In genomic region chr9:87657190-87657589, GRCh38 we compare ENCODE assay signal across 17 cellular contexts.
DNase-seq lines count a peak whose midpoint lies in the region; ATAC-seq and TF ChIP-seq lines count a peak whose summit lies in the region.
"Had no signal": no experiment of that assay in that cellular context is flagged by ENCODE, and none has a peak within 500 bp of the region (broad histone marks: within the 10 kb centered on the region; RNA-seq: fewer than 3 reads in every experiment).

No MANE protein-coding gene starts in this region.

- H3K27me3 ChIP-seq in A673 (replicated peaks; ENCODE audit: insufficient read depth, low read depth, low read length, poor library complexity) = no peaks in the 10 kb centered on the region
- H3K27me3 ChIP-seq: colonic mucosa, ovary had no signal

- CTCF ChIA-PET in A673 (lab: Charles Lee) = interaction anchor here (1.4 kb wide), 1 partner anchor 319 kb away, joined by 3 read pairs; no protein-coding TSS in a partner anchor
- CTCF ChIA-PET in WTC11 (lab: Charles Lee) = interaction anchor here (1.3 kb wide), 1 partner anchor 320 kb away, joined by 3 read pairs; no protein-coding TSS in a partner anchor

- TF ChIP-seq CTCF in A673 (conservative IDR thresholded peaks at IDR 0.05; ENCODE audit: low read depth, low read length) (no peak), WTC11 (IDR thresholded peaks at IDR 0.05) (no peak)

- H3K36me3 ChIP-seq in A673 (ENCODE audit: insufficient read depth, low read length, poor library complexity, severe bottlenecking) = peaks cover 92% of the 10 kb centered on the region
- H3K36me3 ChIP-seq: colonic mucosa, ovary had no signal

- no peaks in the 10 kb centered on the region for H3K9me3 ChIP-seq in A673 (ENCODE audit: low read depth, low read length, poor library complexity, severe bottlenecking)
- H3K9me3 ChIP-seq: colonic mucosa, ovary had no signal

- ATAC-seq in WTC11 = no peak
- ATAC-seq in left ventricle myocardium superior = peak; percentile 46
- no peak for ATAC-seq in HG03097 (IDR thresholded peaks at IDR 0.05; ENCODE audit: low FRiP score, unreplicated experiment)
- ATAC-seq in HG02571 (IDR thresholded peaks at IDR 0.05; ENCODE audit: unreplicated experiment) = no peak
- ATAC-seq: CD8-positive, alpha-beta T cell had no signal

- peaks cover 28% of the 10 kb centered on the region for H3K4me1 Mint-ChIP-seq in WTC11

- H3K4me1 ChIP-seq in A673 (ENCODE audit: insufficient read depth, low read length, poor library complexity, severe bottlenecking) = peaks cover 11% of the 10 kb centered on the region
- H3K4me1 ChIP-seq: colonic mucosa had no signal

- BruUV-seq in A673 (replicated peaks; lab: Mats Ljungman, UMichigan) = no TSS peak

- H3K4me3 Mint-ChIP-seq in WTC11 = no peak overlapping the region
- H3K4me3 Mint-ChIP-seq: CD8-positive, alpha-beta T cell had no signal

- no peaks in the 10 kb centered on the region for H3K27me3 Mint-ChIP-seq in WTC11 (ENCODE audit: low read depth)

- no peak overlapping the region for H3K4me3 ChIP-seq in A673 (ENCODE audit: low read depth, low read length, poor library complexity, severe bottlenecking)
- H3K4me3 ChIP-seq: colonic mucosa, ovary had no signal

- intact Hi-C loops in A673 (cut with micrococcal nuclease; ENCODE audit: unreplicated experiment) = no loop called here
- intact Hi-C loops in left ventricle myocardium superior (cut with micrococcal nuclease) = no loop called here

- peak overlapping the region; percentile 42; the same call in 1 of the 2 replicates for H3K27ac Mint-ChIP-seq in WTC11
- H3K27ac Mint-ChIP-seq: CD8-positive, alpha-beta T cell had no signal

- no peak overlapping the region for H3K27ac ChIP-seq in A673 (ENCODE audit: low read depth, low read length, poor library complexity, severe bottlenecking)
- H3K27ac ChIP-seq: colonic mucosa, ovary, RWPE1 had no signal

- no peaks in the 10 kb centered on the region for H3K9me3 Mint-ChIP-seq in WTC11
- H3K9me3 Mint-ChIP-seq: CD8-positive, alpha-beta T cell had no signal

- peaks cover 64% of the 10 kb centered on the region for H3K36me3 Mint-ChIP-seq in WTC11
- H3K36me3 Mint-ChIP-seq: CD8-positive, alpha-beta T cell had no signal

- POLR2A ChIA-PET in A673 (lab: Charles Lee; ENCODE audit: low non-redundant PET) = no interaction called here
- POLR2A ChIA-PET in WTC11 (lab: Charles Lee) = no interaction called here

- DNase-seq in A673 (ENCODE audit: low spot score) (peak; percentile 38), WTC11 (ENCODE audit: low spot score) (no peak), left ventricle myocardium superior (no peak), non-pigmented ciliary epithelial cell (ENCODE audit: low read depth) (peak; percentile 20), SW 1271 (lab: John Stamatoyannopoulos, UW) (no peak), iPS-NIHi11 (ENCODE audit: low spot score) (no peak)
- DNase-seq: ACHN; CD8-positive, alpha-beta T cell; colonic mucosa; NCI-H226; NK-92 treated with Interleukin-12 subunit alpha and Interleukin-12 subunit beta, amount 100 ng/mL, for 24 hours; stimulated activated naive CD4-positive, alpha-beta T cell; T-helper 1 cell had no signal

TF ChIP-seq in WTC11, 78 proteins besides CTCF, POLR2A, EP300 and RAD21:
- TF ChIP-seq JAZF1 (CRISPR knock-in tag; IDR thresholded peaks at IDR 0.05) = no peak

Comparison
In these comparisons a context has a peak if more than half of its experiments do, and no peak if none do; other contexts are left out.
1. DNase-seq: peak in A673 (single experiment) and non-pigmented ciliary epithelial cell (single experiment); none in WTC11 (single experiment), left ventricle myocardium superior (single experiment), SW 1271 (0 of 2) and iPS-NIHi11 (single experiment).